25 cellular contexts compared by ENCODE assay signal in the genomic region with DNA sequence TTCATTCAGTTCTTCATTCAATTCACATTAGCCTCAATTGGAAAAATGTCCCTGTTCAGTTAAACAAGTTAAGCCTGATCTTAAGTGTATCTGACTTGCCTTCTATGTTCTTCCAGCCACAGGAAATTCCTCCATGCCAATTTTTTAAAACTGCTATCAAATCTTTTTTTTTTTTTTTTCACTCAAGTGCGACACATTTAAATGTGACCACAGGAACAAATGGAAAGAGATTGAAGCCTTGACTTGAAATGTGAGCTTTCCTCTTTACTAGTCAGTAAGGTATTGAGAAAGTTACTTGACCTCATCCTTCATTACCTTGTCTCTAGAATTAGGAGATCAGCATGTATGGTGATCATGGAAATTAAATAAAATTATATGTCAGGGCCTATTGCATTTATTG.
"Had no signal": no experiment of that assay in that cellular context is flagged by ENCODE, and none has a peak within 500 bp of the region (broad histone marks: within the 10 kb centered on the region; RNA-seq: fewer than 3 reads in every experiment).

No MANE protein-coding gene starts in this region.

- H3K4me3 Mint-ChIP-seq: activated CD8-positive, alpha-beta T cell treated with anti-CD3 and anti-CD28 coated beads, Interleukin-2, amount 10 ng/mL, durations not matched to agents 7 days and 5 days; activated naive CD4-positive, alpha-beta T cell treated with anti-CD3 and anti-CD28 coated beads, Interleukin-2, amount 50 U/mL, for 24 hours; activated T-helper 1 cell treated with anti-CD3 and anti-CD28 coated beads, Interleukin-12 subunit alpha, Interleukin-12 subunit beta, Interleukin-2, Interleukin-4 antibody, amounts not matched to agents 30 ng/mL and 10 ng/mL and 1 ng/mL, durations not matched to agents 14 hours and 24 hours and 36 hours; neural progenitor cell; stimulated activated memory B cell treated with anti-CD40 and anti-IgM and Interleukin-4, amounts not matched to agents 10 μg/mL and 1 μg/mL and 100 μg/mL, for 72 hours; T-helper 2 cell treated with Interferon-gamma antibody and Interleukin-4, amounts not matched to agents 5 μg/mL and 100 μg/mL, for 36 hours had no signal

- H3K27ac ChIP-seq: ascending aorta, brain microvascular endothelial cell, gastrocnemius medialis, neural progenitor cell, sigmoid colon, thoracic aorta, upper lobe of left lung had no signal

- H3K27me3 Mint-ChIP-seq: stimulated activated memory B cell treated with anti-CD40 and anti-IgM and Interleukin-4, amounts not matched to agents 10 μg/mL and 1 μg/mL and 100 μg/mL, for 72 hours had no signal

- H3K4me1 ChIP-seq: ascending aorta, gastrocnemius medialis, neural progenitor cell, upper lobe of left lung had no signal

- H3K27ac Mint-ChIP-seq: activated CD8-positive, alpha-beta T cell treated with anti-CD3 and anti-CD28 coated beads, Interleukin-2, amount 10 ng/mL, durations not matched to agents 7 days and 5 days; activated naive CD4-positive, alpha-beta T cell treated with anti-CD3 and anti-CD28 coated beads, Interleukin-2, amount 50 U/mL, for 24 hours; activated T-helper 1 cell treated with anti-CD3 and anti-CD28 coated beads, Interleukin-12 subunit alpha, Interleukin-12 subunit beta, Interleukin-2, Interleukin-4 antibody, amounts not matched to agents 30 ng/mL and 10 ng/mL and 1 ng/mL, durations not matched to agents 14 hours and 24 hours and 36 hours; neural progenitor cell; stimulated activated memory B cell treated with anti-CD40 and anti-IgM and Interleukin-4, amounts not matched to agents 10 μg/mL and 1 μg/mL and 100 μg/mL, for 72 hours; T-helper 2 cell treated with Interferon-gamma antibody and Interleukin-4, amounts not matched to agents 5 μg/mL and 100 μg/mL, for 36 hours had no signal

- H3K9me3 Mint-ChIP-seq: activated naive CD4-positive, alpha-beta T cell treated with anti-CD3 and anti-CD28 coated beads, Interleukin-2, amount 50 U/mL, for 24 hours; activated T-helper 1 cell treated with anti-CD3 and anti-CD28 coated beads, Interleukin-12 subunit alpha, Interleukin-12 subunit beta, Interleukin-2, Interleukin-4 antibody, amounts not matched to agents 30 ng/mL and 10 ng/mL and 1 ng/mL, durations not matched to agents 14 hours and 24 hours and 36 hours; neural progenitor cell; stimulated activated memory B cell treated with anti-CD40 and anti-IgM and Interleukin-4, amounts not matched to agents 10 μg/mL and 1 μg/mL and 100 μg/mL, for 72 hours; T-helper 2 cell treated with Interferon-gamma antibody and Interleukin-4, amounts not matched to agents 5 μg/mL and 100 μg/mL, for 36 hours had no signal

- H3K36me3 ChIP-seq: ascending aorta, brain microvascular endothelial cell, gastrocnemius medialis, neural progenitor cell, sigmoid colon, thoracic aorta, upper lobe of left lung had no signal

- H3K4me3 ChIP-seq: ascending aorta, gastrocnemius medialis, lung, neural progenitor cell, sigmoid colon, smooth muscle cell, thoracic aorta, upper lobe of left lung had no signal

- DNase-seq: activated CD4-positive, alpha-beta T cell treated with anti-CD3 and anti-CD28 coated beads for 1 hour; activated CD4-positive, alpha-beta T cell treated with anti-CD3 and anti-CD28 coated beads, Interleukin-2, amount 50 U/mL, for 1 hour; activated CD8-positive, alpha-beta T cell treated with anti-CD3 and anti-CD28 coated beads, Interleukin-2, amount 10 ng/mL, durations not matched to agents 7 days and 5 days; activated gamma-delta T cell treated with Interleukin-2 at 50 U/mL for 16 hours; brain microvascular endothelial cell; caudate nucleus; effector memory CD4-positive, alpha-beta T cell; gastrocnemius medialis; head of caudate nucleus; naive B cell; retina; sigmoid colon; stimulated activated CD4-positive, alpha-beta T cell treated with anti-CD3 and anti-CD28 coated beads, Interleukin-15, amount 100 ng/mL, for 24 hours; upper lobe of left lung had no signal

- H3K9me3 ChIP-seq: ascending aorta, gastrocnemius medialis, sigmoid colon, thoracic aorta, upper lobe of left lung had no signal

- H3K36me3 Mint-ChIP-seq: activated naive CD4-positive, alpha-beta T cell treated with anti-CD3 and anti-CD28 coated beads, Interleukin-2, amount 50 U/mL, for 24 hours; naive B cell; stimulated activated memory B cell treated with anti-CD40 and anti-IgM and Interleukin-4, amounts not matched to agents 10 μg/mL and 1 μg/mL and 100 μg/mL, for 72 hours had no signal

- H3K9ac ChIP-seq: neural progenitor cell had no signal

- ATAC-seq: activated CD8-positive, alpha-beta T cell treated with anti-CD3 and anti-CD28 coated beads, Interleukin-2, amount 10 ng/mL, durations not matched to agents 7 days and 5 days; esophagus mucosa; gastrocnemius medialis; left lobe of liver; stimulated activated memory B cell treated with anti-CD40 and anti-IgM and Interleukin-4, amounts not matched to agents 10 μg/mL and 1 μg/mL and 100 μg/mL, for 72 hours had no signal

- H3K4me1 Mint-ChIP-seq: stimulated activated memory B cell treated with anti-CD40 and anti-IgM and Interleukin-4, amounts not matched to agents 10 μg/mL and 1 μg/mL and 100 μg/mL, for 72 hours had no signal
